In genomic region chr11:34356918-34357645, GRCh38 we compare ENCODE assay signal across 8 cellular contexts. TPM values are rescaled to one million over a fixed set of nuclear protein-coding genes. Genes with fewer than 3 reads are reported as not detected.
DNase-seq lines count a peak whose midpoint lies in the region; ATAC-seq and TF ChIP-seq lines count a peak whose summit lies in the region.

No MANE protein-coding gene starts in this region.

- H3K27ac Mint-ChIP-seq in activated T-helper 2 cell treated with anti-CD3 and anti-CD28 coated beads, Interferon-gamma antibody, Interleukin-2, Interleukin-4, amounts not matched to agents 10 μg/mL and 5 μg/mL and 100 μg/mL, durations not matched to agents 14 hours and 24 hours and 36 hours: no peak overlapping the region
- H3K27ac Mint-ChIP-seq in nephron: no peak overlapping the region

- H3K27me3 ChIP-seq in OCI-LY3 (ENCODE audit: low read depth, low read length): peaks cover 19% of the 10 kb centered on the region
- H3K27me3 ChIP-seq in thoracic aorta (replicated peaks; ENCODE audit: insufficient read depth): no peaks in the 10 kb centered on the region

- in situ Hi-C loops in G401 (cut with HindIII; ENCODE audit: low sequenced_read_pairs): no loop called here

- peaks cover 36% of the 10 kb centered on the region for H3K27me3 Mint-ChIP-seq in activated T-helper 2 cell treated with anti-CD3 and anti-CD28 coated beads, Interferon-gamma antibody, Interleukin-2, Interleukin-4, amounts not matched to agents 10 μg/mL and 5 μg/mL and 100 μg/mL, durations not matched to agents 14 hours and 24 hours and 36 hours (ENCODE audit: low read depth)
- peaks cover 36% of the 10 kb centered on the region for H3K27me3 Mint-ChIP-seq in nephron (ENCODE audit: low read depth)

- H3K4me3 ChIP-seq in OCI-LY3 (ENCODE audit: low read length) (peak overlapping the region; percentile 81), fibroblast of the aortic adventitia (ENCODE audit: low read depth, low read length) (peak overlapping the region; percentile 76), thoracic aorta (peak overlapping the region; percentile 84)

- intact Hi-C loops in activated T-helper 2 cell treated with anti-CD3 and anti-CD28 coated beads, Interferon-gamma antibody, Interleukin-2, Interleukin-4, amounts not matched to agents 10 μg/mL and 5 μg/mL and 100 μg/mL, durations not matched to agents 14 hours and 24 hours and 36 hours (cut with micrococcal nuclease): loop anchor here (5.0 kb wide), 3 partner anchors 110 to 635 kb away; no protein-coding TSS in a partner anchor

- no peak for TF ChIP-seq CTCF in OCI-LY3 (IDR thresholded peaks at IDR 0.05; ENCODE audit: low read depth, low read length)
- TF ChIP-seq CTCF in fibroblast of the aortic adventitia (IDR thresholded peaks at IDR 0.05; ENCODE audit: insufficient read depth, low read length): peak; percentile 25
- peak in 1 of 3 experiments; percentile 29 for TF ChIP-seq CTCF in nephron (IDR thresholded peaks at IDR 0.05; ENCODE audit: unreplicated experiment in 3 of 3)
- TF ChIP-seq CTCF in thoracic aorta (IDR thresholded peaks at IDR 0.05): no peak

- H3K4me1 ChIP-seq in OCI-LY3 (ENCODE audit: low read length) (peaks cover 44% of the 10 kb centered on the region), thoracic aorta (ENCODE audit: control insufficient read depth in 1 of 2, low read depth in 2 of 2) (peaks cover 4 to 36% of the 10 kb centered on the region in 2 donors)

- peak overlapping the region; percentile 78 for H3K4me2 ChIP-seq in OCI-LY3 (ENCODE audit: low read length)

- ATAC-seq in HG02763 (IDR thresholded peaks at IDR 0.05; ENCODE audit: unreplicated experiment) (peak; percentile 12), thoracic aorta (ENCODE audit: insufficient number of reproducible peaks, low FRiP score, low read depth) (no peak)

- peaks cover 53% of the 10 kb centered on the region for H3K79me2 ChIP-seq in OCI-LY3 (ENCODE audit: low read length)

- no peak overlapping the region for H2AFZ ChIP-seq in OCI-LY3 (ENCODE audit: low read depth, low read length)

- H3K9me3 Mint-ChIP-seq in activated T-helper 2 cell treated with anti-CD3 and anti-CD28 coated beads, Interferon-gamma antibody, Interleukin-2, Interleukin-4, amounts not matched to agents 10 μg/mL and 5 μg/mL and 100 μg/mL, durations not matched to agents 14 hours and 24 hours and 36 hours: no peaks in the 10 kb centered on the region
- H3K9me3 Mint-ChIP-seq in nephron: no peaks in the 10 kb centered on the region

- no peaks in the 10 kb centered on the region for H3K9me3 ChIP-seq in OCI-LY3 (ENCODE audit: insufficient read depth, low read length)
- H3K9me3 ChIP-seq in thoracic aorta: no peaks in the 10 kb centered on the region

- H3K4me1 Mint-ChIP-seq in activated T-helper 2 cell treated with anti-CD3 and anti-CD28 coated beads, Interferon-gamma antibody, Interleukin-2, Interleukin-4, amounts not matched to agents 10 μg/mL and 5 μg/mL and 100 μg/mL, durations not matched to agents 14 hours and 24 hours and 36 hours (ENCODE audit: low read depth): peaks cover 40% of the 10 kb centered on the region
- H3K4me1 Mint-ChIP-seq in nephron: peaks cover 41% of the 10 kb centered on the region

- peak overlapping the region; percentile 92 for H3K4me3 Mint-ChIP-seq in activated T-helper 2 cell treated with anti-CD3 and anti-CD28 coated beads, Interferon-gamma antibody, Interleukin-2, Interleukin-4, amounts not matched to agents 10 μg/mL and 5 μg/mL and 100 μg/mL, durations not matched to agents 14 hours and 24 hours and 36 hours (ENCODE audit: low read depth)
- peak overlapping the region; percentile 78 to 96 (median 87) for H3K4me3 Mint-ChIP-seq in nephron

- H3K27ac ChIP-seq in OCI-LY3 (ENCODE audit: low read length) (no peak overlapping the region), thoracic aorta (peak overlapping the region; percentile 77 to 80)

- DNase-seq in GM03348 (ENCODE audit: low spot score): peak; percentile 61
- DNase-seq in activated T-helper 2 cell treated with anti-CD3 and anti-CD28 coated beads, Interferon-gamma antibody, Interleukin-2, Interleukin-4, amounts not matched to agents 10 μg/mL and 5 μg/mL and 100 μg/mL, durations not matched to agents 14 hours and 24 hours and 36 hours (ENCODE audit: low spot score): peak; percentile 56
- DNase-seq in fibroblast of the aortic adventitia (ENCODE audit: low read depth): peak; percentile 68
- no peak for DNase-seq in thoracic aorta (ENCODE audit: low spot score)
- no peak for DNase-seq in G401 (ENCODE audit: low spot score)

- peaks cover 37% of the 10 kb centered on the region for H3K36me3 Mint-ChIP-seq in activated T-helper 2 cell treated with anti-CD3 and anti-CD28 coated beads, Interferon-gamma antibody, Interleukin-2, Interleukin-4, amounts not matched to agents 10 μg/mL and 5 μg/mL and 100 μg/mL, durations not matched to agents 14 hours and 24 hours and 36 hours (ENCODE audit: low read depth)
- H3K36me3 Mint-ChIP-seq in nephron (ENCODE audit: low read depth): no peaks in the 10 kb centered on the region

- H3K36me3 ChIP-seq in OCI-LY3 (replicated peaks; ENCODE audit: low read depth, low read length) (no peaks in the 10 kb centered on the region), thoracic aorta (no peaks in the 10 kb centered on the region)

- peaks cover 38% of the 10 kb centered on the region for H4K20me1 ChIP-seq in OCI-LY3 (ENCODE audit: insufficient read depth, low read length)

- H3K9ac ChIP-seq in OCI-LY3 (ENCODE audit: low read length): peak overlapping the region; percentile 53

RNA-seq across cellular contexts. Expression of gene ABTB2, which starts 0.7 kb away (rescaled TPM):
- 32.9 and 33.1 TPM in 2 replicates for total RNA-seq in activated T-helper 2 cell treated with anti-CD3 and anti-CD28 coated beads, Interferon-gamma antibody, Interleukin-2, Interleukin-4, amounts not matched to agents 10 μg/mL and 5 μg/mL and 100 μg/mL, durations not matched to agents 14 hours and 24 hours and 36 hours
- total RNA-seq in fibroblast of the aortic adventitia (ENCODE audit: low replicate concordance): 0.82 and 1.7 TPM in 2 replicates
- 10 to 100 TPM; 12.3 to 31.0 TPM for total RNA-seq in thoracic aorta
- total RNA-seq in G401 (2014; rRNA removed; shearing (Covaris generic)): 1.8 and 2.9 TPM in 2 replicates

Comparison
In these comparisons a context has a peak if more than half of its experiments do, and no peak if none do; other contexts are left out.
1. DNase-seq: peak in GM03348 (single experiment), activated T-helper 2 cell treated with anti-CD3 and anti-CD28 coated beads, Interferon-gamma antibody, Interleukin-2, Interleukin-4, amounts not matched to agents 10 μg/mL and 5 μg/mL and 100 μg/mL, durations not matched to agents 14 hours and 24 hours and 36 hours (single experiment) and fibroblast of the aortic adventitia (single experiment); none in thoracic aorta (single experiment) and G401 (single experiment).
2. Peak in every context shown above with its lines, with median percentiles within 50 percentile points of each other: H3K4me3 ChIP-seq.